In the genomic region with DNA sequence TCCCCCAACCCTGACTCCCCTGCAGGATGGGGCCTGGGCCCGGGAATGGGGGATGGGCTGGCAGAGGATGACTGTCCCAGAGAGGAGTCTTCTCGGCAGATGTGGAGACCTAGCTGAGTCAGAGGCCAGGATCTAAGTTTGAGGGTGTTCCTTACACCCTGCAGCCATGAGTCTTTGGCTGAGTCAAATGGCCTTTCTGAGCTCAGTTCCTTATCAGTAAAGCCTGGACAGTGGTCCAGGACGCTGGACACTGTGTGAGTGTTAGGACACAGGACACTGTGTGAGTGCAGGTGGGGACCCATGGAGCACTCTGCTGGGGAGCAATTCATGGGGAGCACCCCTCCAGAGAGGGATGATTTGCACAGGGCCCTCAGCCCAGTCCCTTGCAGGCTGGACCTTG, we compare ENCODE assay signal across 29 cellular contexts. TPM values are rescaled to one million over a fixed set of nuclear protein-coding genes. Genes with fewer than 3 reads are reported as not detected.
A peak's percentile ranks its signal among the peaks of the same experiment; 100 is the strongest.
DNase-seq lines count a peak whose midpoint lies in the region; ATAC-seq and TF ChIP-seq lines count a peak whose summit lies in the region.
"Had no signal": no experiment of that assay in that cellular context is flagged by ENCODE, and none has a peak within 500 bp of the region (broad histone marks: within the 10 kb centered on the region; RNA-seq: fewer than 3 reads in every experiment).

No MANE protein-coding gene starts in this region.

- H3K4me3 Mint-ChIP-seq in activated naive CD4-positive, alpha-beta T cell treated with anti-CD3 and anti-CD28 coated beads, Interleukin-2, amount 10 ng/mL, durations not matched to agents 7 days and 5 days = no peak overlapping the region
- H3K4me3 Mint-ChIP-seq in activated T-helper 2 cell treated with anti-CD3 and anti-CD28 coated beads, Interferon-gamma antibody, Interleukin-2, Interleukin-4, amounts not matched to agents 10 μg/mL and 5 μg/mL and 100 μg/mL, durations not matched to agents 14 hours and 24 hours and 36 hours (ENCODE audit: low read depth) = peak overlapping the region; percentile 54
- no peak overlapping the region for H3K4me3 Mint-ChIP-seq in endodermal cell
- H3K4me3 Mint-ChIP-seq: activated naive CD4-positive, alpha-beta T cell treated with anti-CD3 and anti-CD28 coated beads for 36 hours; T-cell had no signal

- no peaks in the 10 kb centered on the region for H3K9me3 ChIP-seq in osteoblast (ENCODE audit: low read depth, low read length)
- peaks cover 29% of the 10 kb centered on the region for H3K9me3 ChIP-seq in endodermal cell (ENCODE audit: control insufficient read depth, low read length)
- H3K9me3 ChIP-seq in colonic mucosa = no peaks in the 10 kb centered on the region
- H3K9me3 ChIP-seq: esophagus squamous epithelium, gastroesophageal sphincter, neutrophil, psoas muscle, SJCRH30 had no signal

- no peaks in the 10 kb centered on the region for H3K9me3 Mint-ChIP-seq in activated naive CD4-positive, alpha-beta T cell treated with anti-CD3 and anti-CD28 coated beads, Interleukin-2, amount 10 ng/mL, durations not matched to agents 7 days and 5 days
- no peaks in the 10 kb centered on the region for H3K9me3 Mint-ChIP-seq in activated T-helper 2 cell treated with anti-CD3 and anti-CD28 coated beads, Interferon-gamma antibody, Interleukin-2, Interleukin-4, amounts not matched to agents 10 μg/mL and 5 μg/mL and 100 μg/mL, durations not matched to agents 14 hours and 24 hours and 36 hours
- peaks cover 68% of the 10 kb centered on the region for H3K9me3 Mint-ChIP-seq in endodermal cell
- H3K9me3 Mint-ChIP-seq: activated naive CD4-positive, alpha-beta T cell treated with anti-CD3 and anti-CD28 coated beads for 36 hours; T-cell had no signal

- TF ChIP-seq CTCF in osteoblast (IDR thresholded peaks at IDR 0.05; ENCODE audit: extremely low read depth, low read depth, low read length) = no peak
- TF ChIP-seq CTCF in endodermal cell (conservative IDR thresholded peaks at IDR 0.05) = no peak
- no peak for TF ChIP-seq CTCF in colonic mucosa (IDR thresholded peaks at IDR 0.05)

- peaks cover 73% of the 10 kb centered on the region for H3K4me1 Mint-ChIP-seq in activated naive CD4-positive, alpha-beta T cell treated with anti-CD3 and anti-CD28 coated beads, Interleukin-2, amount 10 ng/mL, durations not matched to agents 7 days and 5 days
- peaks cover 61% of the 10 kb centered on the region for H3K4me1 Mint-ChIP-seq in activated T-helper 2 cell treated with anti-CD3 and anti-CD28 coated beads, Interferon-gamma antibody, Interleukin-2, Interleukin-4, amounts not matched to agents 10 μg/mL and 5 μg/mL and 100 μg/mL, durations not matched to agents 14 hours and 24 hours and 36 hours (ENCODE audit: low read depth)
- H3K4me1 Mint-ChIP-seq in endodermal cell = no peaks in the 10 kb centered on the region

- no peak for ATAC-seq in GM21786 (IDR thresholded peaks at IDR 0.05; ENCODE audit: unreplicated experiment)
- ATAC-seq: activated CD4-positive, CD25-positive, alpha-beta regulatory T cell treated with anti-CD3 and anti-CD28 coated beads, Interleukin-2, amount 50 U/mL, for 24 hours; gastroesophageal sphincter; left ventricle myocardium superior; psoas muscle; T-cell had no signal

- H4K20me1 ChIP-seq in osteoblast (ENCODE audit: insufficient read depth, low read length) = no peaks in the 10 kb centered on the region

- intact Hi-C loops in activated T-helper 2 cell treated with anti-CD3 and anti-CD28 coated beads, Interferon-gamma antibody, Interleukin-2, Interleukin-4, amounts not matched to agents 10 μg/mL and 5 μg/mL and 100 μg/mL, durations not matched to agents 14 hours and 24 hours and 36 hours (cut with micrococcal nuclease) = no loop called here
- intact Hi-C loops in colonic mucosa (cut with DNase I) = no loop called here

- H3K36me3 Mint-ChIP-seq in activated naive CD4-positive, alpha-beta T cell treated with anti-CD3 and anti-CD28 coated beads, Interleukin-2, amount 10 ng/mL, durations not matched to agents 7 days and 5 days = peaks cover 12% of the 10 kb centered on the region
- peaks cover 70% of the 10 kb centered on the region for H3K36me3 Mint-ChIP-seq in activated T-helper 2 cell treated with anti-CD3 and anti-CD28 coated beads, Interferon-gamma antibody, Interleukin-2, Interleukin-4, amounts not matched to agents 10 μg/mL and 5 μg/mL and 100 μg/mL, durations not matched to agents 14 hours and 24 hours and 36 hours (ENCODE audit: low read depth)
- no peaks in the 10 kb centered on the region for H3K36me3 Mint-ChIP-seq in endodermal cell (ENCODE audit: low read depth)
- H3K36me3 Mint-ChIP-seq: T-cell had no signal

- H3K27ac Mint-ChIP-seq in activated naive CD4-positive, alpha-beta T cell treated with anti-CD3 and anti-CD28 coated beads, Interleukin-2, amount 10 ng/mL, durations not matched to agents 7 days and 5 days = peak overlapping the region; percentile 9
- peak overlapping the region; percentile 85 for H3K27ac Mint-ChIP-seq in activated T-helper 2 cell treated with anti-CD3 and anti-CD28 coated beads, Interferon-gamma antibody, Interleukin-2, Interleukin-4, amounts not matched to agents 10 μg/mL and 5 μg/mL and 100 μg/mL, durations not matched to agents 14 hours and 24 hours and 36 hours
- H3K27ac Mint-ChIP-seq in endodermal cell = no peak overlapping the region
- H3K27ac Mint-ChIP-seq: activated naive CD4-positive, alpha-beta T cell treated with anti-CD3 and anti-CD28 coated beads for 36 hours had no signal

- H3K36me3 ChIP-seq in H7 (replicated peaks; ENCODE audit: control insufficient read depth, insufficient read depth, low read length) (no peaks in the 10 kb centered on the region), osteoblast (ENCODE audit: insufficient read depth, low read length) (no peaks in the 10 kb centered on the region), endodermal cell (ENCODE audit: control insufficient read depth, insufficient read depth, low read length) (no peaks in the 10 kb centered on the region), colonic mucosa (no peaks in the 10 kb centered on the region)
- H3K36me3 ChIP-seq: esophagus squamous epithelium, gastroesophageal sphincter, neutrophil, SJCRH30 had no signal

- H3K4me3 ChIP-seq in H7 (ENCODE audit: insufficient read depth, low read depth, low read length) (no peak overlapping the region), osteoblast (ENCODE audit: insufficient read depth, low read length) (no peak overlapping the region), endodermal cell (ENCODE audit: low read length) (no peak overlapping the region), colonic mucosa (no peak overlapping the region)
- H3K4me3 ChIP-seq: coronary artery, esophagus squamous epithelium, gastroesophageal sphincter, psoas muscle, SJCRH30 had no signal

- H3K9ac ChIP-seq in endodermal cell (ENCODE audit: extremely low read depth, low read length, poor library complexity, severe bottlenecking) (no peak overlapping the region), colonic mucosa (ENCODE audit: low read depth in 2 of 2, low read length in 2 of 2) (no peak overlapping the region)

- no peaks in the 10 kb centered on the region for H3K27me3 Mint-ChIP-seq in activated naive CD4-positive, alpha-beta T cell treated with anti-CD3 and anti-CD28 coated beads, Interleukin-2, amount 10 ng/mL, durations not matched to agents 7 days and 5 days
- no peaks in the 10 kb centered on the region for H3K27me3 Mint-ChIP-seq in activated T-helper 2 cell treated with anti-CD3 and anti-CD28 coated beads, Interferon-gamma antibody, Interleukin-2, Interleukin-4, amounts not matched to agents 10 μg/mL and 5 μg/mL and 100 μg/mL, durations not matched to agents 14 hours and 24 hours and 36 hours (ENCODE audit: low read depth)
- no peaks in the 10 kb centered on the region for H3K27me3 Mint-ChIP-seq in endodermal cell (ENCODE audit: insufficient read depth)
- H3K27me3 Mint-ChIP-seq: T-cell had no signal

- H3K27me3 ChIP-seq in H7 (ENCODE audit: control insufficient read depth, insufficient read depth, low read length) = no peaks in the 10 kb centered on the region
- H3K27me3 ChIP-seq in osteoblast (ENCODE audit: insufficient read depth, low read length) = no peaks in the 10 kb centered on the region
- H3K27me3 ChIP-seq in endodermal cell (ENCODE audit: control insufficient read depth, insufficient read depth, low read length, poor library complexity, severe bottlenecking) = no peaks in the 10 kb centered on the region
- H3K27me3 ChIP-seq in colonic mucosa = no peaks in the 10 kb centered on the region
- H3K27me3 ChIP-seq: esophagus squamous epithelium, gastroesophageal sphincter, neutrophil, SJCRH30 had no signal

- H3K79me2 ChIP-seq in osteoblast (ENCODE audit: insufficient read depth, low read length) = no peaks in the 10 kb centered on the region

- CTCF ChIA-PET in activated naive CD4-positive, alpha-beta T cell treated with anti-CD3 and anti-CD28 coated beads, Interleukin-2, amount 10 ng/mL, durations not matched to agents 7 days and 5 days (lab: Charles Lee) = no interaction called here

- no peak overlapping the region for H2AFZ ChIP-seq in osteoblast (ENCODE audit: low read length)

- no peak for DNase-seq in activated naive CD4-positive, alpha-beta T cell treated with anti-CD3 and anti-CD28 coated beads, Interleukin-2, amount 10 ng/mL, durations not matched to agents 7 days and 5 days
- DNase-seq in activated naive CD4-positive, alpha-beta T cell (lab: John Stamatoyannopoulos, UW) = no peak
- DNase-seq in H7 = peak; percentile 15
- DNase-seq in activated T-helper 2 cell treated with anti-CD3 and anti-CD28 coated beads, Interferon-gamma antibody, Interleukin-2, Interleukin-4, amounts not matched to agents 10 μg/mL and 5 μg/mL and 100 μg/mL, durations not matched to agents 14 hours and 24 hours and 36 hours (ENCODE audit: low spot score) = no peak
- DNase-seq in osteoblast (ENCODE audit: insufficient read length, low spot score, missing footprints) = peak; percentile 53
- DNase-seq in endodermal cell = no peak
- DNase-seq in colonic mucosa = no peak
- DNase-seq: ACHN; activated naive CD4-positive, alpha-beta T cell treated with anti-CD3 and anti-CD28 coated beads for 36 hours; activated T-cell treated with anti-CD3 and anti-CD28 coated beads, Interleukin-2, amount 50 U/mL, for 48 hours; COR-L47; DMS79; effector memory CD4-positive, alpha-beta T cell; esophagus squamous epithelium; hypothalamus; left ventricle myocardium superior; NCI-H2029; NCI-H526; psoas muscle; SJCRH30; stimulated activated CD4-positive, alpha-beta T cell treated with anti-CD3 and anti-CD28 coated beads, Interleukin-15, amount 100 ng/mL, for 24 hours; stimulated activated naive CD4-positive, alpha-beta T cell; T-cell had no signal

- H3K27ac ChIP-seq in osteoblast (ENCODE audit: low read depth, low read length) = no peak overlapping the region
- no peak overlapping the region for H3K27ac ChIP-seq in endodermal cell (ENCODE audit: low read depth, low read length)
- H3K27ac ChIP-seq in colonic mucosa = no peak overlapping the region
- H3K27ac ChIP-seq: coronary artery, esophagus squamous epithelium, gastroesophageal sphincter, neutrophil, psoas muscle, SJCRH30 had no signal

- H3K4me2 ChIP-seq in osteoblast (ENCODE audit: insufficient read depth, low read length) = no peak overlapping the region

- no peaks in the 10 kb centered on the region for H3K4me1 ChIP-seq in osteoblast (ENCODE audit: insufficient read depth, low read length)
- no peaks in the 10 kb centered on the region for H3K4me1 ChIP-seq in endodermal cell (ENCODE audit: control insufficient read depth, insufficient read depth, low read length)
- H3K4me1 ChIP-seq in colonic mucosa = no peaks in the 10 kb centered on the region
- H3K4me1 ChIP-seq: esophagus squamous epithelium, gastroesophageal sphincter, psoas muscle, SJCRH30 had no signal

- 79 to 95% methylated on average over 3 of the region's 3 CpGs for WGBS in endodermal cell (ENCODE audit: insufficient coverage in 1 of 2, insufficient read length in 1 of 2), 2 experiments

RNA-seq across cellular contexts. Expression of a gene that starts 5.0 kb away (rescaled TPM):
- 0.17 and 0.78 TPM in 2 replicates for total RNA-seq in H7 (2014; rRNA removed; shearing (Covaris generic))
- 54.7 and 64.9 TPM in 2 replicates for total RNA-seq in activated T-helper 2 cell treated with anti-CD3 and anti-CD28 coated beads, Interferon-gamma antibody, Interleukin-2, Interleukin-4, amounts not matched to agents 10 μg/mL and 5 μg/mL and 100 μg/mL, durations not matched to agents 14 hours and 24 hours and 36 hours
- total RNA-seq in osteoblast (not detected in 2 replicates), endodermal cell (under 1 TPM; 0.31 to 0.62 TPM), colonic mucosa (under 1 TPM; 0.42 to 0.50 TPM)
- polyA plus RNA-seq in endodermal cell (2013, experiment 1 of 2) = 0.11 TPM
- 0.37 TPM for polyA plus RNA-seq in endodermal cell (2013, experiment 2 of 2)
- total RNA-seq: left ventricle myocardium superior, SJCRH30 had no signal
- polyA plus RNA-seq: BJ had no signal

Comparison
In these comparisons a context has a peak if more than half of its experiments do, and no peak if none do; other contexts are left out.
1. DNase-seq: peak in H7 (single experiment) and osteoblast (single experiment); none in activated naive CD4-positive, alpha-beta T cell treated with anti-CD3 and anti-CD28 coated beads, Interleukin-2, amount 10 ng/mL, durations not matched to agents 7 days and 5 days (single experiment), activated naive CD4-positive, alpha-beta T cell (0 of 4), activated T-helper 2 cell treated with anti-CD3 and anti-CD28 coated beads, Interferon-gamma antibody, Interleukin-2, Interleukin-4, amounts not matched to agents 10 μg/mL and 5 μg/mL and 100 μg/mL, durations not matched to agents 14 hours and 24 hours and 36 hours (single experiment), endodermal cell (single experiment) and colonic mucosa (single experiment).
2. RNA of a gene that starts 5.0 kb away (total RNA-seq): 54.7 to 64.9 TPM in activated T-helper 2 cell treated with anti-CD3 and anti-CD28 coated beads, Interferon-gamma antibody, Interleukin-2, Interleukin-4, amounts not matched to agents 10 μg/mL and 5 μg/mL and 100 μg/mL, durations not matched to agents 14 hours and 24 hours and 36 hours; 0.31 to 0.62 TPM in endodermal cell, 0.42 to 0.50 TPM in colonic mucosa, 0.17 to 0.78 TPM in H7 and not detected in osteoblast; every median in the first group is over 10 times any median in the second.